8 cellular contexts compared by ENCODE assay signal in genomic region chr10:88986549-88987242, GRCh38. TPM values are rescaled to one million over a fixed set of nuclear protein-coding genes. Genes with fewer than 3 reads are reported as not detected.
DNase-seq lines count a peak whose midpoint lies in the region; ATAC-seq, FAIRE-seq and TF ChIP-seq lines count a peak whose summit lies in the region.

No MANE protein-coding gene starts in this region.

- H2AFZ ChIP-seq in KMS-11 (ENCODE audit: low read depth): no peak overlapping the region
- no peak overlapping the region for H2AFZ ChIP-seq in K562 (ENCODE audit: low read depth, low read length)
- H2AFZ ChIP-seq in mesenchymal stem cell (ENCODE audit: low read depth, low read length): no peak overlapping the region

- H2BK12ac ChIP-seq in mesenchymal stem cell (ENCODE audit: low read length in 2 of 2): no peak overlapping the region

- H2BK120ac ChIP-seq in mesenchymal stem cell (ENCODE audit: low read depth, low read length): no peak overlapping the region

- H3K23ac ChIP-seq in mesenchymal stem cell (ENCODE audit: low read length in 2 of 2): no peak overlapping the region

- H3K9me1 ChIP-seq in K562 (ENCODE audit: control insufficient read depth, insufficient read depth, low read length): no peaks in the 10 kb centered on the region

- no peak for FAIRE-seq in K562 (lab: Jason Lieb, UNC)

- POLR2A ChIA-PET in K562 (lab: Yijun Ruan, JAX): no interaction called here

- H2BK5ac ChIP-seq in mesenchymal stem cell (ENCODE audit: low read depth, low read length, poor library complexity, severe bottlenecking): no peak overlapping the region

- CTCF ChIA-PET in K562 (lab: Yijun Ruan, JAX; ENCODE audit: low intra/inter-chr PET ratio): interaction anchor here (2.7 kb wide), 1 partner anchor 51 kb away, joined by 27 read pairs; no protein-coding TSS in a partner anchor

- H3K79me1 ChIP-seq in mesenchymal stem cell (replicated peaks; ENCODE audit: low read length, poor library complexity, severe bottlenecking): peaks cover 14% of the 10 kb centered on the region

- H3K79me2 ChIP-seq in KMS-11 (ENCODE audit: insufficient read depth, low read depth) (peaks cover 14% of the 10 kb centered on the region; the same call in 1 of the 2 replicates), K562 (ENCODE audit: control insufficient read depth, insufficient read depth, low read length) (no peaks in the 10 kb centered on the region)

- H3K4ac ChIP-seq in mesenchymal stem cell (ENCODE audit: low read depth in 1 of 2, low read length in 2 of 2): no peak overlapping the region

- no peak for ATAC-seq in K562

- no peak overlapping the region for H3K18ac ChIP-seq in mesenchymal stem cell (ENCODE audit: low read depth in 1 of 2, low read length in 2 of 2)

- H2BK15ac ChIP-seq in mesenchymal stem cell (ENCODE audit: low read depth, poor library complexity, severe bottlenecking): no peak overlapping the region

- H3K27me3 ChIP-seq in KMS-11 (ENCODE audit: insufficient read depth, low read depth): no peaks in the 10 kb centered on the region
- peaks cover 0 to 9% of the 10 kb centered on the region in 2 experiments; a peak in 1 of 5 replicates for H3K27me3 ChIP-seq in K562 (ENCODE audit: control insufficient read depth in 2 of 2, insufficient read depth in 2 of 2, low read length in 2 of 2)
- no peaks in the 10 kb centered on the region for H3K27me3 ChIP-seq in mesenchymal stem cell (ENCODE audit: control insufficient read depth in 1 of 2, insufficient read depth in 1 of 2, low read length in 2 of 2)

- no peak overlapping the region for H4K91ac ChIP-seq in mesenchymal stem cell (ENCODE audit: low read length)

- H4K20me1 ChIP-seq in KMS-11 (ENCODE audit: insufficient read depth): no peaks in the 10 kb centered on the region
- H4K20me1 ChIP-seq in K562 (replicated peaks; ENCODE audit: control insufficient read depth, insufficient read depth, low read length): no peaks in the 10 kb centered on the region

- no TSS peak for BruUV-seq in K562 (replicated peaks; lab: Mats Ljungman, UMichigan)

- H3K4me2 ChIP-seq in KMS-11 (peak overlapping the region; percentile 80), K562 (ENCODE audit: insufficient read depth, low read length) (no peak overlapping the region), mesenchymal stem cell (ENCODE audit: low read length, poor library complexity, severe bottlenecking) (no peak overlapping the region)

- intact Hi-C loops in K562 (cut with micrococcal nuclease): loop anchor here (2.0 to 10.0 kb wide), 2 partner anchors 52 to 152 kb away; no protein-coding TSS in a partner anchor

- in situ Hi-C loops in K562 (cut with MboI): no loop called here

- no peak overlapping the region for H3K4me3 ChIP-seq in KMS-11 (IDR thresholded peaks at IDR 0.05; ENCODE audit: insufficient read depth, low read depth, low read length)
- no peak overlapping the region for H3K4me3 ChIP-seq in K562
- no peak overlapping the region for H3K4me3 ChIP-seq in mesenchymal stem cell (ENCODE audit: insufficient read depth in 1 of 2, low read depth in 1 of 2, low read length in 2 of 2)

- TF ChIP-seq EP300 in K562 (IDR thresholded peaks at IDR 0.05; ENCODE audit: low read length): no peak

- TF ChIP-seq RAD21 in K562 (CRISPR knock-in tag; conservative IDR thresholded peaks at IDR 0.05 in 1 of 2, IDR thresholded peaks at IDR 0.05 in 1 of 2): peak; percentile 71 to 72

- H3K9ac ChIP-seq in KMS-11: peak overlapping the region; percentile 6; the same call in 1 of the 2 replicates
- no peak overlapping the region for H3K9ac ChIP-seq in K562 (ENCODE audit: insufficient read depth in 1 of 2, low read depth in 2 of 2, low read length in 2 of 2)
- H3K9ac ChIP-seq in mesenchymal stem cell (ENCODE audit: low read length): peak overlapping the region; percentile 95

- peaks cover 42% of the 10 kb centered on the region for H3K4me1 ChIP-seq in KMS-11 (ENCODE audit: low read depth, poor library complexity, severe bottlenecking)
- peaks cover 0 to 11% of the 10 kb centered on the region in 2 experiments; a peak in 3 of 5 replicates for H3K4me1 ChIP-seq in K562 (replicated peaks in 1 of 2; ENCODE audit: control insufficient read depth in 2 of 2, insufficient read depth in 2 of 2, low read length in 2 of 2)
- H3K4me1 ChIP-seq in mesenchymal stem cell (ENCODE audit: control insufficient read depth, insufficient read depth, low read depth, low read length): peaks cover 6% of the 10 kb centered on the region

- H4K8ac ChIP-seq in mesenchymal stem cell (ENCODE audit: low read length): no peak overlapping the region

- TF ChIP-seq CTCF in KMS-11 (conservative IDR thresholded peaks at IDR 0.05; ENCODE audit: low read depth, low read length) (peak; percentile 78), K562 (IDR thresholded peaks at IDR 0.05 in 2 of 3, conservative IDR thresholded peaks at IDR 0.05 in 1 of 3; ENCODE audit: insufficient read depth in 2 of 3, low read depth in 1 of 3, low read length in 3 of 3) (peak in 2 of 3 experiments; percentile 33 to 56; a peak in 3 of 6 replicates)

- H3K27ac ChIP-seq in KMS-11 (peak overlapping the region; percentile 52), K562 (ENCODE audit: extremely low read depth, low read depth, low read length) (no peak overlapping the region), mesenchymal stem cell (ENCODE audit: low read length, poor library complexity, severe bottlenecking) (no peak overlapping the region)

- WGBS in K562 (ENCODE audit: insufficient coverage, low coverage, missing lambda C conversion rate): 0% methylated on average over 2 of the region's 2 CpGs
- 0% methylated on average over 1 of the region's 2 CpGs for WGBS in mesenchymal stem cell

- DNase-seq in DMS 273 (lab: John Stamatoyannopoulos, UW; ENCODE audit: unreplicated experiment) (peak; percentile 68), DMS 273 treated with DMSO at 0.1 percent for 48 hours (lab: John Stamatoyannopoulos, UW) (no peak), K562 (ENCODE audit: extremely low read depth in 1 of 4, low spot score in 3 of 4) (peak in 3 of 4 experiments; percentile 11 to 24 (median 12)), mesenchymal stem cell (peak; percentile 61), NCI-H2029 treated with DMSO at 0.1 percent for 48 hours (lab: John Stamatoyannopoulos, UW) (no peak), cortex of kidney (lab: John Stamatoyannopoulos, UW) (no peak)
- no peak for DNase-seq in effector CD8-positive, alpha-beta T cell (lab: John Stamatoyannopoulos, UW)

- TF ChIP-seq POLR2A in K562 (conservative IDR thresholded peaks at IDR 0.05): no peak

- no peaks in the 10 kb centered on the region for H3K36me3 ChIP-seq in KMS-11 (ENCODE audit: insufficient read depth)
- no peaks in the 10 kb centered on the region for H3K36me3 ChIP-seq in K562 (ENCODE audit: control insufficient read depth, insufficient read depth, low read length)
- peaks cover 0 to 30% of the 10 kb centered on the region in 2 experiments for H3K36me3 ChIP-seq in mesenchymal stem cell (ENCODE audit: control insufficient read depth in 1 of 2, insufficient read depth in 2 of 2, low read depth in 1 of 2, low read length in 2 of 2)

- H3K9me3 ChIP-seq in K562 (replicated peaks; ENCODE audit: control insufficient read depth, insufficient read depth, low read depth, low read length): no peaks in the 10 kb centered on the region
- H3K9me3 ChIP-seq in mesenchymal stem cell (ENCODE audit: control insufficient read depth, low read length): no peaks in the 10 kb centered on the region

- no peak overlapping the region for H3K14ac ChIP-seq in mesenchymal stem cell (ENCODE audit: low read length in 2 of 2)

- H2AK5ac ChIP-seq in mesenchymal stem cell (ENCODE audit: low read length, severe bottlenecking): no peak overlapping the region

RNA-seq across cellular contexts. Expression of gene FAS, which starts 3.9 kb away (rescaled TPM):
- total RNA-seq in K562 (2011; cell fraction: chromatin; rRNA removed; ENCODE audit: low replicate concordance): 0.76 TPM in 1 of 2 replicates, not detected in the other
- total RNA-seq in K562 (2011; cell fraction: nucleolus; rRNA removed): not detected in 2 replicates
- total RNA-seq in K562 (2011; cell fraction: nucleoplasm; rRNA removed): 1.2 TPM in 1 of 2 replicates, not detected in the other
- 0.20 and 0.41 TPM in 2 replicates for total RNA-seq in K562 (2014; rRNA removed)
- total RNA-seq in K562 (2014; rRNA removed; fragmentation: Illumina TruSeq; extraction: Trizol): 0.62 and 0.64 TPM in 2 replicates
- total RNA-seq in K562 (2015; rRNA removed; fragmentation: Illumina TruSeq; extraction: Trizol): 0.11 and 0.29 TPM in 2 replicates
- total RNA-seq in K562 (2021): 0.36 and 0.55 TPM in 2 replicates
- 0.08 and 0.11 TPM in 2 replicates for polyA plus RNA-seq in K562 (2011; rRNA removed)
- 0.04 TPM in 1 of 2 replicates, not detected in the other for polyA plus RNA-seq in K562 (2011; cell fraction: cytosol; rRNA removed)
- not detected in 2 replicates for polyA plus RNA-seq in K562 (2011; cell fraction: nucleus; rRNA removed)
- 0.42 and 0.91 TPM in 2 replicates for polyA plus RNA-seq in K562 (2012)
- polyA plus RNA-seq in K562 (2014; fragmentation: Illumina TruSeq; extraction: Trizol): 0.37 and 0.68 TPM in 2 replicates
- polyA plus RNA-seq in K562 (2014; fragmentation: Nextera tagmentation; extraction: Ambion mirVana): under 1 TPM; 0.10 to 0.34 TPM
- polyA plus RNA-seq in K562 (2014; rRNA removed): 0.56 TPM in 1 of 2 replicates, not detected in the other
- 0.67 TPM in 1 of 2 replicates, not detected in the other for polyA minus RNA-seq in K562 (2011; rRNA and poly(A)+ RNA removed)
- not detected in 2 replicates for polyA minus RNA-seq in K562 (2011; cell fraction: cytosol; rRNA and poly(A)+ RNA removed)
- not detected in 2 replicates for polyA minus RNA-seq in K562 (2011; cell fraction: nucleus; rRNA and poly(A)+ RNA removed)
- polyA plus RNA-seq in mesenchymal stem cell (2013, experiment 1 of 2): 16.2 TPM
- polyA plus RNA-seq in mesenchymal stem cell (2013, experiment 2 of 2): 18.1 TPM

RNA-seq across cellular contexts. Expression of gene ACTA2, which starts 34.1 kb away (rescaled TPM):
- total RNA-seq in K562 (2011; cell fraction: chromatin; rRNA removed; ENCODE audit: low replicate concordance): not detected in 2 replicates
- total RNA-seq in K562 (2011; cell fraction: nucleolus; rRNA removed): not detected in 2 replicates
- not detected in 2 replicates for total RNA-seq in K562 (2011; cell fraction: nucleoplasm; rRNA removed)
- total RNA-seq in K562 (2014; rRNA removed) (0.29 and 1.0 TPM in 2 replicates), K562 (2014; rRNA removed; fragmentation: Illumina TruSeq; extraction: Trizol) (0.15 TPM in 1 of 2 replicates, not detected in the other), K562 (2015; rRNA removed; fragmentation: Illumina TruSeq; extraction: Trizol) (0.22 and 0.30 TPM in 2 replicates), K562 (2021) (0.60 and 1.4 TPM in 2 replicates)
- polyA plus RNA-seq in K562 (2011; rRNA removed) (not detected in 2 replicates), K562 (2014; fragmentation: Illumina TruSeq; extraction: Trizol) (0.30 and 0.48 TPM in 2 replicates), K562 (2014; fragmentation: Nextera tagmentation; extraction: Ambion mirVana) (not detected), K562 (2014; rRNA removed) (0.46 TPM in 1 of 2 replicates, not detected in the other)
- 0.03 TPM in 1 of 2 replicates, not detected in the other for polyA plus RNA-seq in K562 (2011; cell fraction: cytosol; rRNA removed)
- not detected in 2 replicates for polyA plus RNA-seq in K562 (2011; cell fraction: nucleus; rRNA removed)
- polyA plus RNA-seq in K562 (2012): 0.74 and 1.1 TPM in 2 replicates
- not detected in 2 replicates for polyA minus RNA-seq in K562 (2011; rRNA and poly(A)+ RNA removed)
- polyA minus RNA-seq in K562 (2011; cell fraction: cytosol; rRNA and poly(A)+ RNA removed): not detected in 2 replicates
- 0.27 TPM in 1 of 2 replicates, not detected in the other for polyA minus RNA-seq in K562 (2011; cell fraction: nucleus; rRNA and poly(A)+ RNA removed)
- 390 TPM for polyA plus RNA-seq in mesenchymal stem cell (2013, experiment 1 of 2)
- polyA plus RNA-seq in mesenchymal stem cell (2013, experiment 2 of 2): 385 TPM

Comparison
In these comparisons a context has a peak if more than half of its experiments do, and no peak if none do; other contexts are left out.
1. DNase-seq: peak in DMS 273 (single experiment), K562 (3 of 4) and mesenchymal stem cell (single experiment); none in DMS 273 treated with DMSO at 0.1 percent for 48 hours (single experiment), NCI-H2029 treated with DMSO at 0.1 percent for 48 hours (single experiment), effector CD8-positive, alpha-beta T cell (single experiment) and cortex of kidney (single experiment).
2. H3K9ac ChIP-seq: peak in KMS-11 (single experiment) and mesenchymal stem cell (single experiment); none in K562 (0 of 2).